ENCODE assay signal across 18 cellular contexts in the genomic region with DNA sequence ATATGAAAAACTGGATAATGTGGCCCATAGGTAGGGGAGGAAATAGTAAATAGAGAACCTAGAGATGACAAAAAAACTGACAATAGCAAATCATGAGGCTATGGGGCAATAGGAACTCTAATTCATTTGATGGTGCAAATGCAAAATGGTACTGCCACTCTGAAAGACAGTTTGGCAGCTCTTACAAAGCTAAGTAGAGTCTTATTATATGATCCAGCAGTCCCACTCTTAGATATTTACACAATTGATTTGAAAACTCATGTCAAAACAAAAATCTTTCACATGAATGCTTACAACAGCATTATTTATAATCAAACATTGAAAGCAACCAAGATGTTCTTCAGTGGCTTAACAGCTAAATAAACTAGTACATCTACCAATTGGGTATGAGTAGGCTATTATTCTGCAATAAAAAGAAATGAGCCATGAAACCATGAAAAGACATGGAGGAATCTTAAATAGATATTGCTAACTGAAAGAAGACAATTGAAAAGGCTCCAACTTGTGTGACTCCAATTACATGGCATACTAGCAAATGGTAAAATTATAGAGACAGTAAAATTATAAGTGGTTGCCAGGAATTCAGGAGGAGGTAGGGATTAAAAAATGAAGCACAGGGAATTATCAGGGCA.
DNase-seq lines count a peak whose midpoint lies in the region; ATAC-seq lines count a peak whose summit lies in the region.
"Had no signal": no experiment of that assay in that cellular context is flagged by ENCODE, and none has a peak within 500 bp of the region (broad histone marks: within the 10 kb centered on the region; RNA-seq: fewer than 3 reads in every experiment).

No MANE protein-coding gene starts in this region.

- no peaks in the 10 kb centered on the region; the same call in 1 of the 2 replicates for H3K27me3 ChIP-seq in GM23248 (replicated peaks; ENCODE audit: insufficient read depth)
- H3K27me3 ChIP-seq: SJCRH30 had no signal

- no peaks in the 10 kb centered on the region for H4K20me1 ChIP-seq in GM23248 (ENCODE audit: insufficient read depth)

- peak; percentile 51 for DNase-seq in NCI-H510A treated with DMSO at 0.1 percent for 48 hours (lab: John Stamatoyannopoulos, UW)
- no peak for DNase-seq in NCI-H510A (lab: John Stamatoyannopoulos, UW)
- DNase-seq in NCI-H1436 treated with DMSO at 0.1 percent for 48 hours (lab: John Stamatoyannopoulos, UW) = peak; percentile 25
- DNase-seq in NCI-H446 treated with DMSO at 0.1 percent for 48 hours (lab: John Stamatoyannopoulos, UW) = peak; percentile 80
- no peak for DNase-seq in ecto neural progenitor cell (ENCODE audit: low spot score)
- no peak for DNase-seq in GM23248
- DNase-seq in T-helper 17 cell = no peak
- DNase-seq: CD4-positive, alpha-beta memory T cell; H7; IMR-90; Kasumi-1; NCI-H1694 treated with DMSO at 0.1 percent for 48 hours; NCI-H524 treated with DMSO at 0.1 percent for 48 hours; SJCRH30; SW 1271 had no signal

- no peaks in the 10 kb centered on the region for H3K79me2 ChIP-seq in GM23248 (ENCODE audit: insufficient read depth)

- H3K36me3 ChIP-seq in GM23248 (ENCODE audit: low read depth) = no peaks in the 10 kb centered on the region
- H3K36me3 ChIP-seq: SJCRH30 had no signal

- H3K4me3 Mint-ChIP-seq in T-helper 17 cell = no peak overlapping the region
- H3K4me3 Mint-ChIP-seq: B cell; CD4-positive, alpha-beta memory T cell had no signal

- no peak overlapping the region for H3K4me2 ChIP-seq in GM23248 (ENCODE audit: unreplicated experiment)

- H3K4me1 ChIP-seq in GM23248 (ENCODE audit: insufficient read depth) = 0 out of 2 replicates have a peak, but pooled peaks cover 7% of the 10 kb centered on the region
- H3K4me1 ChIP-seq: SJCRH30 had no signal

- no peaks in the 10 kb centered on the region; the same call in 1 of the 2 replicates for H3K9me2 ChIP-seq in GM23248 (ENCODE audit: insufficient read depth)

- H3K4me1 Mint-ChIP-seq in T-helper 17 cell = no peaks in the 10 kb centered on the region
- H3K4me1 Mint-ChIP-seq: B cell; CD4-positive, alpha-beta memory T cell had no signal

- H3K27ac ChIP-seq in GM23248 = no peak overlapping the region
- H3K27ac ChIP-seq: RWPE1, SJCRH30 had no signal

- H3K27ac Mint-ChIP-seq in T-helper 17 cell = no peak overlapping the region
- H3K27ac Mint-ChIP-seq: B cell; CD4-positive, alpha-beta memory T cell had no signal

- H3K27me3 Mint-ChIP-seq in T-helper 17 cell = no peaks in the 10 kb centered on the region
- H3K27me3 Mint-ChIP-seq: B cell had no signal

- no peak overlapping the region for H2AFZ ChIP-seq in GM23248

- H3K9me3 ChIP-seq in GM23248 (ENCODE audit: low read depth) (no peaks in the 10 kb centered on the region), T-helper 17 cell (ENCODE audit: control insufficient read depth, low read length, poor library complexity, severe bottlenecking) (no peaks in the 10 kb centered on the region)
- H3K9me3 ChIP-seq: SJCRH30 had no signal

- ATAC-seq in HG03175 (IDR thresholded peaks at IDR 0.05; ENCODE audit: unreplicated experiment) (no peak), T-helper 17 cell (no peak)

- in situ Hi-C loops in GM23248 (cut with MboI) = no loop called here

- no peaks in the 10 kb centered on the region for H3F3A ChIP-seq in GM23248 (ENCODE audit: insufficient read depth)

- H3K4me3 ChIP-seq in GM23248 = no peak overlapping the region
- H3K4me3 ChIP-seq: SJCRH30 had no signal

- H3K36me3 Mint-ChIP-seq in T-helper 17 cell (ENCODE audit: low read depth) = no peaks in the 10 kb centered on the region
- H3K36me3 Mint-ChIP-seq: CD4-positive, alpha-beta memory T cell had no signal

- H3K9ac ChIP-seq in GM23248 = no peak overlapping the region

Comparison
In these comparisons a context has a peak if more than half of its experiments do, and no peak if none do; other contexts are left out.
1. DNase-seq: peak in NCI-H510A treated with DMSO at 0.1 percent for 48 hours (single experiment), NCI-H1436 treated with DMSO at 0.1 percent for 48 hours (single experiment) and NCI-H446 treated with DMSO at 0.1 percent for 48 hours (single experiment); none in NCI-H510A (single experiment), ecto neural progenitor cell (single experiment), GM23248 (single experiment) and T-helper 17 cell (0 of 3).